ENCODE assay signal across 23 cellular contexts in genomic region chr6:151300267-151300930, GRCh38.
DNase-seq lines count a peak whose midpoint lies in the region; ATAC-seq and TF ChIP-seq lines count a peak whose summit lies in the region.
"Had no signal": no experiment of that assay in that cellular context is flagged by ENCODE, and none has a peak within 500 bp of the region (broad histone marks: within the 10 kb centered on the region; RNA-seq: fewer than 3 reads in every experiment).

No MANE protein-coding gene starts in this region.

- no peak overlapping the region for H3K4me3 Mint-ChIP-seq in osteocyte (ENCODE audit: unreplicated experiment)
- H3K4me3 Mint-ChIP-seq: activated CD4-positive, alpha-beta T cell treated with anti-CD3 and anti-CD28 coated beads for 36 hours; brain; natural killer cell treated with Interleukin-12 subunit alpha and Interleukin-12 subunit beta and Interleukin-15 and Interleukin-18, amount 100 ng/mL, for 72 hours had no signal

- no peaks in the 10 kb centered on the region for H3K9me3 Mint-ChIP-seq in osteocyte (ENCODE audit: unreplicated experiment)
- H3K9me3 Mint-ChIP-seq: natural killer cell treated with Interleukin-12 subunit alpha and Interleukin-12 subunit beta and Interleukin-15 and Interleukin-18, amount 100 ng/mL, for 72 hours had no signal

- no peaks in the 10 kb centered on the region for H3K27me3 Mint-ChIP-seq in osteocyte (ENCODE audit: unreplicated experiment)
- H3K27me3 Mint-ChIP-seq: brain had no signal

- H3K9ac ChIP-seq in BLaER1 treated with 17β-estradiol and CSF1 and Interleukin-3, amounts not matched to agents 10 nM and 100 nM: no peak overlapping the region

- peak overlapping the region in 4 of 11 experiments; percentile 3 to 53 (median 26); a peak in 6 of 22 replicates for H3K27ac ChIP-seq in BLaER1 treated with 17β-estradiol and CSF1 and Interleukin-3, amounts not matched to agents 10 nM and 100 nM
- H3K27ac ChIP-seq: A549 had no signal

- no peaks in the 10 kb centered on the region for H3K27me3 ChIP-seq in BLaER1 treated with 17β-estradiol and CSF1 and Interleukin-3, amounts not matched to agents 10 nM and 100 nM
- H3K27me3 ChIP-seq: tibial artery had no signal

- DNase-seq in NCI-H2171 treated with DMSO at 0.1 percent for 48 hours (lab: John Stamatoyannopoulos, UW) (peak; percentile 78), fibroblast of peridontal ligament (ENCODE audit: extremely low read depth) (peak; percentile 46), osteocyte (ENCODE audit: extremely low spot score, unreplicated experiment) (no peak), NCI-H2196 treated with DMSO at 0.1 percent for 48 hours (lab: John Stamatoyannopoulos, UW; ENCODE audit: unreplicated experiment) (no peak), C1 segment of cervical spinal cord (lab: John Stamatoyannopoulos, UW) (no peak)
- DNase-seq in activated CD4-positive, alpha-beta T cell treated with anti-CD3 and anti-CD28 coated beads for 48 hours: no peak
- DNase-seq: activated CD4-positive, alpha-beta T cell treated with anti-CD3 and anti-CD28 coated beads for 36 hours; activated CD8-positive, alpha-beta memory T cell treated with anti-CD3 and anti-CD28 coated beads for 24 hours; activated effector memory CD4-positive, alpha-beta T cell treated with anti-CD3 and anti-CD28 coated beads, Interleukin-2, amount 50 U/mL, for 16 hours; activated T-cell treated with anti-CD3 and anti-CD28 coated beads, Interleukin-2, amount 50 U/mL, for 1 hour; DMS53; GDM1; NCI-H1105 treated with DMSO at 0.1 percent for 48 hours; NCI-H2029 treated with DMSO at 0.1 percent for 48 hours; PC-3; Right ventricle myocardium superior; tibial artery had no signal

- H3K27ac Mint-ChIP-seq in osteocyte (ENCODE audit: unreplicated experiment): peak overlapping the region; percentile 91
- H3K27ac Mint-ChIP-seq: activated CD4-positive, alpha-beta T cell treated with anti-CD3 and anti-CD28 coated beads for 36 hours; natural killer cell treated with Interleukin-12 subunit alpha and Interleukin-12 subunit beta and Interleukin-15 and Interleukin-18, amount 100 ng/mL, for 72 hours had no signal

- no peak for TF ChIP-seq CTCF in osteocyte (IDR thresholded peaks at IDR 0.05)

- ATAC-seq in HG03460 (IDR thresholded peaks at IDR 0.05; ENCODE audit: unreplicated experiment): no peak
- ATAC-seq: A549; activated CD4-positive, alpha-beta T cell treated with anti-CD3 and anti-CD28 coated beads for 36 hours; K562; natural killer cell treated with Interleukin-12 subunit alpha and Interleukin-12 subunit beta and Interleukin-15 and Interleukin-18, amount 100 ng/mL, for 72 hours; PC-3 had no signal

- H4K20me1 ChIP-seq in BLaER1 treated with 17β-estradiol and CSF1 and Interleukin-3, amounts not matched to agents 10 nM and 100 nM: peaks cover 0 to 99% (median 7%) of the 10 kb centered on the region in 11 experiments; a peak in 12 of 22 replicates

- peak overlapping the region; percentile 31 to 64 (median 44) for H3K4me2 ChIP-seq in BLaER1 treated with 17β-estradiol and CSF1 and Interleukin-3, amounts not matched to agents 10 nM and 100 nM
- H3K4me2 ChIP-seq: A549 had no signal

- peaks cover 21 to 57% (median 43%) of the 10 kb centered on the region in 10 experiments for H3K4me1 ChIP-seq in BLaER1 treated with 17β-estradiol and CSF1 and Interleukin-3, amounts not matched to agents 10 nM and 100 nM
- H3K4me1 ChIP-seq: A549 had no signal

- peaks cover 9% of the 10 kb centered on the region for H3K36me3 Mint-ChIP-seq in osteocyte (ENCODE audit: unreplicated experiment)
- H3K36me3 Mint-ChIP-seq: natural killer cell treated with Interleukin-12 subunit alpha and Interleukin-12 subunit beta and Interleukin-15 and Interleukin-18, amount 100 ng/mL, for 72 hours had no signal

- peaks cover 60% of the 10 kb centered on the region for H3K4me1 Mint-ChIP-seq in osteocyte (ENCODE audit: unreplicated experiment)
- H3K4me1 Mint-ChIP-seq: activated CD4-positive, alpha-beta T cell treated with anti-CD3 and anti-CD28 coated beads for 36 hours had no signal

- peaks cover 0 to 4% (median 0%) of the 10 kb centered on the region in 11 experiments; a peak in 1 of 22 replicates for H3K9me3 ChIP-seq in BLaER1 treated with 17β-estradiol and CSF1 and Interleukin-3, amounts not matched to agents 10 nM and 100 nM (replicated peaks in 1 of 11)
- H3K9me3 ChIP-seq: A549, tibial artery had no signal

- H3K4me3 ChIP-seq in BLaER1 treated with 17β-estradiol and CSF1 and Interleukin-3, amounts not matched to agents 10 nM and 100 nM: no peak overlapping the region
- H3K4me3 ChIP-seq: A549, K562, tibial artery had no signal

- peaks cover 0 to 61% (median 33%) of the 10 kb centered on the region in 11 experiments; a peak in 17 of 22 replicates for H3K36me3 ChIP-seq in BLaER1 treated with 17β-estradiol and CSF1 and Interleukin-3, amounts not matched to agents 10 nM and 100 nM

Comparison
In these comparisons a context has a peak if more than half of its experiments do, and no peak if none do; other contexts are left out.
1. DNase-seq: peak in NCI-H2171 treated with DMSO at 0.1 percent for 48 hours (single experiment) and fibroblast of peridontal ligament (single experiment); none in osteocyte (single experiment), NCI-H2196 treated with DMSO at 0.1 percent for 48 hours (single experiment), activated CD4-positive, alpha-beta T cell treated with anti-CD3 and anti-CD28 coated beads for 48 hours (single experiment) and C1 segment of cervical spinal cord (0 of 14).